1 cellular context compared by ENCODE assay signal in the genomic region with DNA sequence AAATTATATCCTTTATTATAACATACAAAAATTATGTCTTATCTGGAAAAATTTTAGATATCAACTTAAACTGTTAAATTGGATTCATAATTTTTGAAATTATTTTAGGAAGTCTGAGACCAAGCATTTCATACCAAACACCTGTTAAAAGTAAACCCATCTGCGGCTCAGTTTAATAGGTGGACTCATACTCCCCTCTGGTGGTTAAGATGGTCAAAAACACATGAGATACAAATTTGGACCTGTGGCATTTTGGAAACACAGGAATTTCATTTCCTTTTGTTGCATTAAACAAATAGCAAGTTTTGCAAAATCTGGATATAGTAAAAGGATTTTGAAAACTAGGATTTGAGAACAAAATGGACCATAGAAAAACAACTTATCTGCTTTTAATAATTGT.
TF ChIP-seq lines count a peak whose summit lies in the region.

No MANE protein-coding gene starts in this region.

TF ChIP-seq in HEK293, 187 proteins besides CTCF, POLR2A, EP300 and RAD21 (continued from another document):
- TF ChIP-seq OVOL3 (tag by site-specific recombination; IDR thresholded peaks at IDR 0.05) (no peak), ZNF658 (tag by site-specific recombination; IDR thresholded peaks at IDR 0.05) (no peak), ZNF433 (tag by site-specific recombination; IDR thresholded peaks at IDR 0.05; ENCODE audit: low read depth) (no peak), SCRT2 (tag by site-specific recombination; IDR thresholded peaks at IDR 0.05) (peak; percentile 94)
